ENCODE assay signal across 1 cellular context in the genomic region with DNA sequence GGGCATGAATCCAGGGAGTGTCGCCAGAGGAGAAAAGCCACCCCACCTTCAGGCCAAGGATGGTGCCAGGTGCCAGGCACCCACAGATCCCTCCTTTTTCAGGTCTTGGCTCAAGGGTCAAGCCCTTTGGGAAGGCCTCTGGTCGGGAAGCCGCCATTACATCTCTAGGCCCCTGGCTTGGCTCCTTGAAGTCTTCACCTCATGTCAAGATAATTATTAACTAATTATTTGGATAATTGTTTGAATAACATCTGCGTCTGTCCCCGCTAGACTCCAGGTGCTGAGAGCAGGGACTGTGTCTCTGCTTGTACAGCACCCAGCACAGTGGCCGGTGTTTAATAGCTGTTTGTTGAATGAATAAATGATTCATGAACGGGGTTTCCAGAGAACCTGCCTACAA.
TF ChIP-seq lines count a peak whose summit lies in the region.

No MANE protein-coding gene starts in this region.

TF ChIP-seq in HCT116, 20 proteins besides CTCF, POLR2A, EP300 and RAD21 (continued from another document):
- TF ChIP-seq REST (IDR thresholded peaks at IDR 0.05; ENCODE audit: low read depth): no peak
